10 cellular contexts compared by ENCODE assay signal in the genomic region with DNA sequence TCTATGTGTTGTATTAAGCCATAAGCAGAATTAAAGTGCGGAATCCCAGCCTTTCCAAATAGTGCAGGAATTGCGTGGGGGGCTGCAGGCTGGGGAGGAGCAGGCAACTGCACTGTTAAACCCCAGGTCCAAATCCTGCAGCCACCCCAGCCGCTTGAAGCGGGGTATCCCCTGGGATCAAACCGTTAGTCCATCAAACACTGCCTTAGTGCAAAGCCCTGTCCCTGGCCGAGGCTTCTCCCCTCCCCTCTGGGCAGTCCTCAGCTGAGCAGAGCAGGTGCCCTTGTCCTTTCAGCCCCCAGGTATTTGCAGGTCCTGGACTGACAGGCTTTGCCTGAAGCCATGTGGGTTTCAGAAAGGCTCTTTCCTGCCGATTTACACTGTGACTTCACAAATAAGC.
"Had no signal": no experiment of that assay in that cellular context is flagged by ENCODE, and none has a peak within 500 bp of the region (broad histone marks: within the 10 kb centered on the region; RNA-seq: fewer than 3 reads in every experiment).

No MANE protein-coding gene starts in this region.

- FAIRE-seq: HTR-8/SVneo, K562 had no signal

- H3K4me3 ChIP-seq: GM23248, HAP-1, K562 had no signal

- H3K4me1 ChIP-seq: HAP-1 had no signal

- H3K9ac ChIP-seq: GM23248 had no signal

- H2AFZ ChIP-seq: GM23248 had no signal

- ATAC-seq: HCT116, K562 had no signal

- H3K27ac ChIP-seq: GM23248 had no signal

- H3K36me3 ChIP-seq: HAP-1 had no signal

- DNase-seq: GM23248, GOT3, H7, HFFc6, IMR-90, KG1 had no signal

- H3K9me3 ChIP-seq: HAP-1 had no signal
